In genomic region chr2:130823886-130824491, GRCh38 we compare ENCODE assay signal across 8 cellular contexts. TPM values are rescaled to one million over a fixed set of nuclear protein-coding genes. Genes with fewer than 3 reads are reported as not detected.
A peak's percentile ranks its signal among the peaks of the same experiment; 100 is the strongest.
DNase-seq lines count a peak whose midpoint lies in the region; ATAC-seq and TF ChIP-seq lines count a peak whose summit lies in the region.

No MANE protein-coding gene starts in this region.

- 0 out of 20 replicates have a peak overlapping the region, but pooled peaks of 1 of the 10 experiments have one; percentile 6 for H3K4me3 ChIP-seq in BLaER1 treated with 17β-estradiol and CSF1 and Interleukin-3, amounts not matched to agents 10 nM and 100 nM
- no peak overlapping the region for H3K4me3 ChIP-seq in mammary epithelial cell (replicated peaks in 1 of 3; ENCODE audit: insufficient read depth in 1 of 3, low read depth in 2 of 3, low read length in 3 of 3)

- H3K27ac ChIP-seq in BLaER1 treated with 17β-estradiol and CSF1 and Interleukin-3, amounts not matched to agents 10 nM and 100 nM: peak overlapping the region; percentile 23 to 84 (median 71); a peak in 21 of 22 replicates
- peak overlapping the region; percentile 79 for H3K27ac ChIP-seq in mammary epithelial cell (ENCODE audit: insufficient read depth, low read depth, low read length)

- 80% methylated on average over 9 of the region's 10 CpGs for WGBS in mammary epithelial cell (ENCODE audit: low coverage, missing lambda C conversion rate)

- no peaks in the 10 kb centered on the region for H3K79me2 ChIP-seq in mammary epithelial cell (ENCODE audit: insufficient read depth, low read length)

- peak overlapping the region; percentile 28 to 69 (median 52); a peak in 17 of 22 replicates for H3K9ac ChIP-seq in BLaER1 treated with 17β-estradiol and CSF1 and Interleukin-3, amounts not matched to agents 10 nM and 100 nM
- H3K9ac ChIP-seq in mammary epithelial cell (ENCODE audit: insufficient read depth, low read length): peak overlapping the region; percentile 25

- no peak overlapping the region for H2AFZ ChIP-seq in mammary epithelial cell (ENCODE audit: low read depth, low read length)

- TF ChIP-seq CTCF in mammary epithelial cell (conservative IDR thresholded peaks at IDR 0.05 in 1 of 2, IDR thresholded peaks at IDR 0.05 in 1 of 2; ENCODE audit: extremely low read depth in 1 of 2, insufficient read depth in 1 of 2, low read depth in 1 of 2, low read length in 2 of 2): no peak
- no peak for TF ChIP-seq CTCF in omental fat pad (IDR thresholded peaks at IDR 0.05)

- dilution Hi-C loops in mammary epithelial cell (cut with HindIII; ENCODE audit: low sequenced_read_pairs): no loop called here

- H3K27me3 ChIP-seq in BLaER1 treated with 17β-estradiol and CSF1 and Interleukin-3, amounts not matched to agents 10 nM and 100 nM: peaks cover 0 to 12% (median 0%) of the 10 kb centered on the region in 11 experiments; a peak in 3 of 22 replicates
- H3K27me3 ChIP-seq in mammary epithelial cell (ENCODE audit: insufficient read depth, low read length): no peaks in the 10 kb centered on the region

- H3K9me3 ChIP-seq in BLaER1 treated with 17β-estradiol and CSF1 and Interleukin-3, amounts not matched to agents 10 nM and 100 nM (replicated peaks in 1 of 11): no peaks in the 10 kb centered on the region
- H3K9me3 ChIP-seq in mammary epithelial cell (replicated peaks; ENCODE audit: insufficient read depth, low read length): no peaks in the 10 kb centered on the region

- TSS peak; percentile 67 for BruUV-seq in mammary epithelial cell (replicated peaks; lab: Mats Ljungman, UMichigan)

- H3K4me2 ChIP-seq in BLaER1 treated with 17β-estradiol and CSF1 and Interleukin-3, amounts not matched to agents 10 nM and 100 nM: peak overlapping the region; percentile 71 to 95 (median 89)
- H3K4me2 ChIP-seq in mammary epithelial cell (ENCODE audit: insufficient read depth, low read depth, low read length): peak overlapping the region; percentile 39

- intact Hi-C loops in mammary epithelial cell (cut with micrococcal nuclease): no loop called here

- DNase-seq in mammary epithelial cell: no peak
- no peak for DNase-seq in HCEC 1CT
- DNase-seq in germinal center (ENCODE audit: low spot score): no peak
- no peak for DNase-seq in NCI-H510A treated with DMSO at 0.1 percent for 48 hours (lab: John Stamatoyannopoulos, UW)
- DNase-seq in omental fat pad (ENCODE audit: low spot score): no peak

- peaks cover 0 to 30% (median 0%) of the 10 kb centered on the region in 11 experiments; a peak in 4 of 22 replicates for H4K20me1 ChIP-seq in BLaER1 treated with 17β-estradiol and CSF1 and Interleukin-3, amounts not matched to agents 10 nM and 100 nM
- H4K20me1 ChIP-seq in mammary epithelial cell (ENCODE audit: insufficient read depth, low read length): no peaks in the 10 kb centered on the region

- in situ Hi-C loops in mammary epithelial cell (cut with MboI; ENCODE audit: low sequenced_read_pairs in 2 of 2): no loop called here

- CTCF ChIA-PET in mammary epithelial cell (lab: Charles Lee; ENCODE audit: low non-redundant PET): no interaction called here

- peaks cover 76 to 90% (median 82%) of the 10 kb centered on the region in 10 experiments for H3K4me1 ChIP-seq in BLaER1 treated with 17β-estradiol and CSF1 and Interleukin-3, amounts not matched to agents 10 nM and 100 nM
- H3K4me1 ChIP-seq in mammary epithelial cell (ENCODE audit: insufficient read depth, low read length): peaks cover 65% of the 10 kb centered on the region

- ATAC-seq in GM19452 (IDR thresholded peaks at IDR 0.05; ENCODE audit: unreplicated experiment): peak; percentile 58
- peak; percentile 47 for ATAC-seq in HG03432 (IDR thresholded peaks at IDR 0.05; ENCODE audit: unreplicated experiment)
- ATAC-seq in omental fat pad (ENCODE audit: low FRiP score): no peak

- no peaks in the 10 kb centered on the region for H3K36me3 ChIP-seq in BLaER1 treated with 17β-estradiol and CSF1 and Interleukin-3, amounts not matched to agents 10 nM and 100 nM
- H3K36me3 ChIP-seq in mammary epithelial cell (ENCODE audit: insufficient read depth, low read length): no peaks in the 10 kb centered on the region

RNA-seq across cellular contexts. Expression of gene ARHGEF4, which starts 12.7 kb away (rescaled TPM):
- total RNA-seq in mammary epithelial cell (10 to 100 TPM; 48.8 to 70.3 TPM), omental fat pad (10 to 100 TPM in 3 of 4 donors, 1 to 10 TPM in 1; 2.0 to 18.0 (median 15.0) TPM)
- 23.1 TPM for polyA plus RNA-seq in mammary epithelial cell
- polyA minus RNA-seq in mammary epithelial cell: 45.2 TPM
